Comparison of ENCODE assay signal across 1 cellular context in the genomic region with DNA sequence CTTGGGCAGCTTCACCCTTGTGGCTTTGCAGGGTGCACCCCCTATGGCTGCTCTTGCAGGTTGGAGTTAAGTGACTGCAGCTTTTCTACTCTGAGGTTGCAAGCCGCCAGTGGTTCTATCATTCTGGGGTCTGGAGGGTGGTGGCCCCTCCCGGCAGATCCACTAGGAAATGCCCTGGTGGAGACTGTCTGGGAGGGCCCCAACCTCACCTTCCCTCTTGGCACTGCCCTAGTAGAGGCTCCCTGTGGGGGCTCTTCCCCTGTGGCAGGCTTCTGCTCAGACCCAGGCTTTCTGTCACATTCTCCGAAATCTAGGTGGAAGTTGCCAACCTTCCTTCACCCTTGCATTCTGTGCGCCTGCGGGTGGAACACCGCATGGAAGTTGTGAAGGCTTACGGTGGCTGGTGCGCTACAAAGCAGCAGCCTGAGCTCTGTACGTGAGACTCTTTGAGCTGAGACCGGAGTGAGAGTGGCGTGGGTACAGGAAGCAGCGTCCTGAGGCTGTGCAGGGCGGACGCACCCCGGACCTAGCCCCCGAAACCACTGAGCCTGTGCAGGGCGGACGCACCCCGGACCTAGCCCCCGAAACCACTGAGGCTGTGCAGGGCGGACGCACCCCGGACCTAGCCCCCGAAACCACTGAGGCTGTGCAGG.
TF ChIP-seq lines count a peak whose summit lies in the region.

No MANE protein-coding gene starts in this region.

TF ChIP-seq in GM23338, 12 proteins besides CTCF, POLR2A, EP300 and RAD21 (continued from another document):
- TF ChIP-seq EZH2phosphoT487 (IDR thresholded peaks at IDR 0.05; ENCODE audit: unreplicated experiment) (no peak), CREB1 (CRISPR knock-in tag; IDR thresholded peaks at IDR 0.05; ENCODE audit: low read depth) (no peak), JUNB (IDR thresholded peaks at IDR 0.05; ENCODE audit: unreplicated experiment) (no peak), ZNF462 (CRISPR knock-in tag; IDR thresholded peaks at IDR 0.05) (no peak), REST (IDR thresholded peaks at IDR 0.05; ENCODE audit: unreplicated experiment) (no peak)
